22 cellular contexts compared by ENCODE assay signal in the genomic region with DNA sequence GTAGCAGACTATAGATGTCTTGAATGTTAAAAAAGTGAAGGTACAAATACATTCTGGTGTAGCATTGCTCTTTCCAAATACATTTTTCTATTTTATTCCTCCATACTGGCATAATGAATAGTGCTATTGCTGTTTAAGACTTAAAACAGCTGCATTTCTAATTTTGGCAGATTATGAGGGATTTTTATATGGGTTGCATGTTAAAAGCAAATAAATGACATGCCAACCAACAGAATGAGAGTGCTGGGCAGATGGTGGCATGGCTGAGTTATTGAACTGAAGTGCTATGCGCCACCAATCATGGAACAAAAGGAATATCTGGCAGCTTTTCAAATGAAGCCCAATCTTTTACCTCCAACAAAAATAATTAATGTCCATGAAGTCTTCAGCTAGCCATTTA.
DNase-seq lines count a peak whose midpoint lies in the region; ATAC-seq and TF ChIP-seq lines count a peak whose summit lies in the region.
"Had no signal": no experiment of that assay in that cellular context is flagged by ENCODE, and none has a peak within 500 bp of the region (broad histone marks: within the 10 kb centered on the region; RNA-seq: fewer than 3 reads in every experiment).

No MANE protein-coding gene starts in this region.

- no peak for TF ChIP-seq CTCF in foreskin keratinocyte (conservative IDR thresholded peaks at IDR 0.05)

- H3K27me3 ChIP-seq in foreskin keratinocyte = no peaks in the 10 kb centered on the region
- H3K27me3 ChIP-seq: body of pancreas, MG63 had no signal

- no peak overlapping the region for H3K27ac ChIP-seq in foreskin keratinocyte
- H3K27ac ChIP-seq: body of pancreas, epithelial cell of prostate had no signal

- peak; percentile 37 for DNase-seq in COR-L47 (lab: John Stamatoyannopoulos, UW)
- peak; percentile 25 for DNase-seq in NCI-H128 (lab: John Stamatoyannopoulos, UW; ENCODE audit: unreplicated experiment)
- DNase-seq in NCI-H2107 treated with DMSO at 0.1 percent for 48 hours (lab: John Stamatoyannopoulos, UW; ENCODE audit: unreplicated experiment) = peak; percentile 75
- peak; percentile 61 for DNase-seq in NCI-H748 treated with DMSO at 0.1 percent for 48 hours (lab: John Stamatoyannopoulos, UW)
- DNase-seq in GF-D8 (lab: John Stamatoyannopoulos, UW) = no peak
- no peak for DNase-seq in AML-193 (lab: John Stamatoyannopoulos, UW)
- no peak for DNase-seq in foreskin keratinocyte
- DNase-seq in kidney glomerular epithelial cell (lab: John Stamatoyannopoulos, UW) = no peak
- DNase-seq: activated CD8-positive, alpha-beta T cell treated with anti-CD3 and anti-CD28 coated beads, Interleukin-2, amount 10 ng/mL, durations not matched to agents 7 days and 5 days; activated naive CD4-positive, alpha-beta T cell; body of pancreas; H7; mesenchymal stem cell; MG63; naive B cell; nucleus accumbens; stimulated activated CD8-positive, alpha-beta memory T cell treated with anti-CD3 and anti-CD28 coated beads, Interleukin-4, amount 100 ng/mL, for 48 hours; trophoblast cell had no signal

- ATAC-seq in foreskin keratinocyte = no peak
- ATAC-seq: activated CD8-positive, alpha-beta T cell treated with anti-CD3 and anti-CD28 coated beads, Interleukin-2, amount 10 ng/mL, durations not matched to agents 7 days and 5 days; body of pancreas; GM12878; K562; left lobe of liver had no signal

- H3K4me1 ChIP-seq in foreskin keratinocyte = no peaks in the 10 kb centered on the region
- H3K4me1 ChIP-seq: body of pancreas had no signal

Comparison
In these comparisons a context has a peak if more than half of its experiments do, and no peak if none do; other contexts are left out.
1. DNase-seq: peak in COR-L47 (single experiment), NCI-H128 (single experiment), NCI-H2107 treated with DMSO at 0.1 percent for 48 hours (single experiment) and NCI-H748 treated with DMSO at 0.1 percent for 48 hours (single experiment); none in GF-D8 (single experiment), AML-193 (0 of 2), foreskin keratinocyte (0 of 2) and kidney glomerular epithelial cell (single experiment).